In the genomic region with DNA sequence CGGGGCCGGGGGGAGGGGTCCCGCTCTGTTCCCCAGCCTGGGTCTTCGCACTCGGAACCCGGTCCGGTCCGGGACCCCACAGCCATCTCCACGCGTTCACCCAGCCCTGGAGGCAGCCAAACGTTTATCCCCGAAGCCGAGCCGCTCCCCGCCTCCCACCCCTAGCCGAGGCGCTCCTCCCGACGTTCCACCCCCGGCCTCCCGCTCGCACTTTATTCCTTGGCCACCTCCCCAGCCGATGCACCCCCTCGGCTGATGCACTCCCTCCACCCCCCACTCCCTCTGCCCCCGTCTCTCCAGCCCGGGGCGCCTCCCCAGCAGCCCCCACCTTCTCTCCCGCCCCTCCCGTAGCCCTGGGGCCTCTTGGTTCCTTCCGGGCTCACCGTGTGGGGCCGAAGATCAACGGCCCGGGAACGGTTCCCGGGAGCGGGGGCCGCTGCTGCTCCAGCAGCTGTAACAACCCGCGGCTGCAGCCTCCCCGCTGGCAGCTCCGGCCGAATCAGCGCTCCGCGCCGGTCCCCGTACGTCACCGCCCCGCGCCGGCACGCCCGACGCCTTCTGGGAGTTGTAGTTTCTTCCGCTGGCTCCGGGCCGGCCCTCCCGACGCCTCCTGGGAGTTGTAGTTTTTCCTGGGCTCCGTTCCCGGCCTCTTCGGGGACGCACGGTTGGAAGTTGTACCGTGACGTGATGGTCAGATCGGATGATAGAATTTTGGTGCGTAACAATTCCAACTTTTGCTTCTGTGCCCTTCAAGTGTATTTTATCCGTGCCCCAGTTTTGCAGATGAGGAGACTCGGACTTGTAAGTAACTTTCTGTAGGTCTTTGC, we compare ENCODE assay signal across 1 cellular context.
TF ChIP-seq lines count a peak whose summit lies in the region.

A gene with protein sequence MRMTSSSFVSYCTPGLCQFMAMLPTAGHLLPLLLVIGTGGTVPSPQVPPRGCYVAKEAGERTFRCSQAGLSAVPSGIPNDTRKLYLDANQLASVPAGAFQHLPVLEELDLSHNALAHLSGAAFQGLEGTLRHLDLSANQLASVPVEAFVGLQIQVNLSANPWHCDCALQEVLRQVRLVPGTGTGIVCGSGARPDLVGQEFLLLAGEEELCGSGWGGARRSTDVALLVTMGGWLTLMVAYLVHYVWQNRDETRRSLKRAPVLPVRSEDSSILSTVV (plus strand): TSS at position 632 of the 827 bp plus-strand sequence. CDS start 13,792 bp downstream, outside the sequence.
A gene with protein sequence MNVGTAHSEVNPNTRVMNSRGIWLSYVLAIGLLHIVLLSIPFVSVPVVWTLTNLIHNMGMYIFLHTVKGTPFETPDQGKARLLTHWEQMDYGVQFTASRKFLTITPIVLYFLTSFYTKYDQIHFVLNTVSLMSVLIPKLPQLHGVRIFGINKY (minus strand): TSS at position 501 of the 827 bp plus-strand sequence. CDS start 3,398 bp downstream, outside the sequence.

TF ChIP-seq in HEK293, 187 proteins besides CTCF, POLR2A, EP300 and RAD21 (continued from another document and continues in another):
- TF ChIP-seq, protein P1, sequence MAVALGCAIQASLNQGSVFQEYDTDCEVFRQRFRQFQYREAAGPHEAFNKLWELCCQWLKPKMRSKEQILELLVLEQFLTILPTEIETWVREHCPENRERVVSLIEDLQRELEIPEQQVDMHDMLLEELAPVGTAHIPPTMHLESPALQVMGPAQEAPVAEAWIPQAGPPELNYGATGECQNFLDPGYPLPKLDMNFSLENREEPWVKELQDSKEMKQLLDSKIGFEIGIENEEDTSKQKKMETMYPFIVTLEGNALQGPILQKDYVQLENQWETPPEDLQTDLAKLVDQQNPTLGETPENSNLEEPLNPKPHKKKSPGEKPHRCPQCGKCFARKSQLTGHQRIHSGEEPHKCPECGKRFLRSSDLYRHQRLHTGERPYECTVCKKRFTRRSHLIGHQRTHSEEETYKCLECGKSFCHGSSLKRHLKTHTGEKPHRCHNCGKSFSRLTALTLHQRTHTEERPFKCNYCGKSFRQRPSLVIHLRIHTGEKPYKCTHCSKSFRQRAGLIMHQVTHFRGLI (tag by site-specific recombination; IDR thresholded peaks at IDR 0.05): no peak; the same call in 1 of the 2 replicates
- TF ChIP-seq, protein P2, sequence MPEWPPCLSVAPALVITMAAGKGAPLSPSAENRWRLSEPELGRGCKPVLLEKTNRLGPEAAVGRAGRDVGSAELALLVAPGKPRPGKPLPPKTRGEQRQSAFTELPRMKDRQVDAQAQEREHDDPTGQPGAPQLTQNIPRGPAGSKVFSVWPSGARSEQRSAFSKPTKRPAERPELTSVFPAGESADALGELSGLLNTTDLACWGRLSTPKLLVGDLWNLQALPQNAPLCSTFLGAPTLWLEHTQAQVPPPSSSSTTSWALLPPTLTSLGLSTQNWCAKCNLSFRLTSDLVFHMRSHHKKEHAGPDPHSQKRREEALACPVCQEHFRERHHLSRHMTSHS (tag by site-specific recombination; IDR thresholded peaks at IDR 0.05): no peak
- TF ChIP-seq SALL2 (tag by site-specific recombination; IDR thresholded peaks at IDR 0.05; ENCODE audit: borderline replicate concordance) (no peak), MEIS1 (CRISPR knock-in tag; IDR thresholded peaks at IDR 0.05; ENCODE audit: borderline replicate concordance) (no peak), ZNF132 (tag by site-specific recombination; IDR thresholded peaks at IDR 0.05; ENCODE audit: borderline replicate concordance) (no peak), ZNF514 (tag by site-specific recombination; IDR thresholded peaks at IDR 0.05) (no peak), ZNF223 (tag by site-specific recombination; IDR thresholded peaks at IDR 0.05) (0 out of 2 replicates have a peak, but pooled peaks have one; percentile 18), ZBTB20 (tag by site-specific recombination; IDR thresholded peaks at IDR 0.05) (peak; percentile 99), ZNF548 (tag by site-specific recombination; IDR thresholded peaks at IDR 0.05) (no peak), ZNF184 (tag by site-specific recombination; IDR thresholded peaks at IDR 0.05) (no peak), ZBTB48 (tag by site-specific recombination; IDR thresholded peaks at IDR 0.05) (peak; percentile 30; the same call in 1 of the 2 replicates), ZSCAN30 (tag by site-specific recombination; IDR thresholded peaks at IDR 0.05) (peak; percentile 18; the same call in 1 of the 2 replicates), ZNF121 (tag by site-specific recombination; IDR thresholded peaks at IDR 0.05) (no peak), ZNF426 (tag by site-specific recombination; IDR thresholded peaks at IDR 0.05) (no peak), ZNF174 (tag by site-specific recombination; IDR thresholded peaks at IDR 0.05) (no peak), SP2 (tag by site-specific recombination; IDR thresholded peaks at IDR 0.05) (peak; percentile 54), ZNF610 (tag by site-specific recombination; IDR thresholded peaks at IDR 0.05; ENCODE audit: borderline replicate concordance) (no peak; the same call in 1 of the 2 replicates), EGR2 (tag by site-specific recombination; IDR thresholded peaks at IDR 0.05; ENCODE audit: low read depth) (peak; percentile 89), ZNF354C (tag by site-specific recombination; IDR thresholded peaks at IDR 0.05; ENCODE audit: borderline replicate concordance, low read depth) (no peak), ZNF202 (tag by site-specific recombination; IDR thresholded peaks at IDR 0.05; ENCODE audit: borderline replicate concordance) (no peak), ZNF654 (tag by site-specific recombination; IDR thresholded peaks at IDR 0.05; ENCODE audit: low read depth) (no peak), ZBTB7A (tag by site-specific recombination; IDR thresholded peaks at IDR 0.05; ENCODE audit: low read depth) (no peak; the same call in 1 of the 2 replicates), ZNF837 (tag by site-specific recombination; IDR thresholded peaks at IDR 0.05) (0 out of 2 replicates have a peak, but pooled peaks have one; percentile 39), ZNF48 (tag by site-specific recombination; IDR thresholded peaks at IDR 0.05) (no peak), ZNF501 (tag by site-specific recombination; IDR thresholded peaks at IDR 0.05) (peak; percentile 22), BCL11A (tag by site-specific recombination; IDR thresholded peaks at IDR 0.05; ENCODE audit: low read depth) (no peak), ZNF140 (tag by site-specific recombination; IDR thresholded peaks at IDR 0.05) (no peak), ZNF76 (tag by site-specific recombination; IDR thresholded peaks at IDR 0.05; ENCODE audit: borderline replicate concordance, low read depth) (peak; percentile 99), ZNF24 (tag by site-specific recombination; IDR thresholded peaks at IDR 0.05) (no peak), TCF7L2 (IDR thresholded peaks at IDR 0.05; ENCODE audit: borderline replicate concordance, low read depth, low read length) (no peak), ZNF549 (tag by site-specific recombination; IDR thresholded peaks at IDR 0.05) (no peak), ZNF214 (tag by site-specific recombination; IDR thresholded peaks at IDR 0.05; ENCODE audit: borderline replicate concordance) (no peak), ZNF830 (tag by site-specific recombination; IDR thresholded peaks at IDR 0.05; ENCODE audit: low read depth) (no peak), ZNF114 (tag by site-specific recombination; IDR thresholded peaks at IDR 0.05) (no peak), WT1 (tag by site-specific recombination; IDR thresholded peaks at IDR 0.05) (peak; percentile 50; the same call in 1 of the 2 replicates), OVOL3 (tag by site-specific recombination; IDR thresholded peaks at IDR 0.05) (no peak), ZNF19 (tag by site-specific recombination; IDR thresholded peaks at IDR 0.05; ENCODE audit: low read depth) (no peak)
- TF ChIP-seq, protein P3, sequence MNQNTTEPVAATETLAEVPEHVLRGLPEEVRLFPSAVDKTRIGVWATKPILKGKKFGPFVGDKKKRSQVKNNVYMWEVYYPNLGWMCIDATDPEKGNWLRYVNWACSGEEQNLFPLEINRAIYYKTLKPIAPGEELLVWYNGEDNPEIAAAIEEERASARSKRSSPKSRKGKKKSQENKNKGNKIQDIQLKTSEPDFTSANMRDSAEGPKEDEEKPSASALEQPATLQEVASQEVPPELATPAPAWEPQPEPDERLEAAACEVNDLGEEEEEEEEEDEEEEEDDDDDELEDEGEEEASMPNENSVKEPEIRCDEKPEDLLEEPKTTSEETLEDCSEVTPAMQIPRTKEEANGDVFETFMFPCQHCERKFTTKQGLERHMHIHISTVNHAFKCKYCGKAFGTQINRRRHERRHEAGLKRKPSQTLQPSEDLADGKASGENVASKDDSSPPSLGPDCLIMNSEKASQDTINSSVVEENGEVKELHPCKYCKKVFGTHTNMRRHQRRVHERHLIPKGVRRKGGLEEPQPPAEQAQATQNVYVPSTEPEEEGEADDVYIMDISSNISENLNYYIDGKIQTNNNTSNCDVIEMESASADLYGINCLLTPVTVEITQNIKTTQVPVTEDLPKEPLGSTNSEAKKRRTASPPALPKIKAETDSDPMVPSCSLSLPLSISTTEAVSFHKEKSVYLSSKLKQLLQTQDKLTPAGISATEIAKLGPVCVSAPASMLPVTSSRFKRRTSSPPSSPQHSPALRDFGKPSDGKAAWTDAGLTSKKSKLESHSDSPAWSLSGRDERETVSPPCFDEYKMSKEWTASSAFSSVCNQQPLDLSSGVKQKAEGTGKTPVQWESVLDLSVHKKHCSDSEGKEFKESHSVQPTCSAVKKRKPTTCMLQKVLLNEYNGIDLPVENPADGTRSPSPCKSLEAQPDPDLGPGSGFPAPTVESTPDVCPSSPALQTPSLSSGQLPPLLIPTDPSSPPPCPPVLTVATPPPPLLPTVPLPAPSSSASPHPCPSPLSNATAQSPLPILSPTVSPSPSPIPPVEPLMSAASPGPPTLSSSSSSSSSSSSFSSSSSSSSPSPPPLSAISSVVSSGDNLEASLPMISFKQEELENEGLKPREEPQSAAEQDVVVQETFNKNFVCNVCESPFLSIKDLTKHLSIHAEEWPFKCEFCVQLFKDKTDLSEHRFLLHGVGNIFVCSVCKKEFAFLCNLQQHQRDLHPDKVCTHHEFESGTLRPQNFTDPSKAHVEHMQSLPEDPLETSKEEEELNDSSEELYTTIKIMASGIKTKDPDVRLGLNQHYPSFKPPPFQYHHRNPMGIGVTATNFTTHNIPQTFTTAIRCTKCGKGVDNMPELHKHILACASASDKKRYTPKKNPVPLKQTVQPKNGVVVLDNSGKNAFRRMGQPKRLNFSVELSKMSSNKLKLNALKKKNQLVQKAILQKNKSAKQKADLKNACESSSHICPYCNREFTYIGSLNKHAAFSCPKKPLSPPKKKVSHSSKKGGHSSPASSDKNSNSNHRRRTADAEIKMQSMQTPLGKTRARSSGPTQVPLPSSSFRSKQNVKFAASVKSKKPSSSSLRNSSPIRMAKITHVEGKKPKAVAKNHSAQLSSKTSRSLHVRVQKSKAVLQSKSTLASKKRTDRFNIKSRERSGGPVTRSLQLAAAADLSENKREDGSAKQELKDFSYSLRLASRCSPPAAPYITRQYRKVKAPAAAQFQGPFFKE (tag by site-specific recombination; IDR thresholded peaks at IDR 0.05; ENCODE audit: borderline replicate concordance): no peak
- TF ChIP-seq, protein P4, sequence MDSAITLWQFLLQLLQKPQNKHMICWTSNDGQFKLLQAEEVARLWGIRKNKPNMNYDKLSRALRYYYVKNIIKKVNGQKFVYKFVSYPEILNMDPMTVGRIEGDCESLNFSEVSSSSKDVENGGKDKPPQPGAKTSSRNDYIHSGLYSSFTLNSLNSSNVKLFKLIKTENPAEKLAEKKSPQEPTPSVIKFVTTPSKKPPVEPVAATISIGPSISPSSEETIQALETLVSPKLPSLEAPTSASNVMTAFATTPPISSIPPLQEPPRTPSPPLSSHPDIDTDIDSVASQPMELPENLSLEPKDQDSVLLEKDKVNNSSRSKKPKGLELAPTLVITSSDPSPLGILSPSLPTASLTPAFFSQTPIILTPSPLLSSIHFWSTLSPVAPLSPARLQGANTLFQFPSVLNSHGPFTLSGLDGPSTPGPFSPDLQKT (IDR thresholded peaks at IDR 0.05; ENCODE audit: borderline replicate concordance, low read depth, low read length): no peak
- TF ChIP-seq, protein P5, sequence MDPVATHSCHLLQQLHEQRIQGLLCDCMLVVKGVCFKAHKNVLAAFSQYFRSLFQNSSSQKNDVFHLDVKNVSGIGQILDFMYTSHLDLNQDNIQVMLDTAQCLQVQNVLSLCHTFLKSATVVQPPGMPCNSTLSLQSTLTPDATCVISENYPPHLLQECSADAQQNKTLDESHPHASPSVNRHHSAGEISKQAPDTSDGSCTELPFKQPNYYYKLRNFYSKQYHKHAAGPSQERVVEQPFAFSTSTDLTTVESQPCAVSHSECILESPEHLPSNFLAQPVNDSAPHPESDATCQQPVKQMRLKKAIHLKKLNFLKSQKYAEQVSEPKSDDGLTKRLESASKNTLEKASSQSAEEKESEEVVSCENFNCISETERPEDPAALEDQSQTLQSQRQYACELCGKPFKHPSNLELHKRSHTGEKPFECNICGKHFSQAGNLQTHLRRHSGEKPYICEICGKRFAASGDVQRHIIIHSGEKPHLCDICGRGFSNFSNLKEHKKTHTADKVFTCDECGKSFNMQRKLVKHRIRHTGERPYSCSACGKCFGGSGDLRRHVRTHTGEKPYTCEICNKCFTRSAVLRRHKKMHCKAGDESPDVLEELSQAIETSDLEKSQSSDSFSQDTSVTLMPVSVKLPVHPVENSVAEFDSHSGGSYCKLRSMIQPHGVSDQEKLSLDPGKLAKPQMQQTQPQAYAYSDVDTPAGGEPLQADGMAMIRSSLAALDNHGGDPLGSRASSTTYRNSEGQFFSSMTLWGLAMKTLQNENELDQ (tag by site-specific recombination; IDR thresholded peaks at IDR 0.05; ENCODE audit: low read depth): no peak
- TF ChIP-seq, protein P6, sequence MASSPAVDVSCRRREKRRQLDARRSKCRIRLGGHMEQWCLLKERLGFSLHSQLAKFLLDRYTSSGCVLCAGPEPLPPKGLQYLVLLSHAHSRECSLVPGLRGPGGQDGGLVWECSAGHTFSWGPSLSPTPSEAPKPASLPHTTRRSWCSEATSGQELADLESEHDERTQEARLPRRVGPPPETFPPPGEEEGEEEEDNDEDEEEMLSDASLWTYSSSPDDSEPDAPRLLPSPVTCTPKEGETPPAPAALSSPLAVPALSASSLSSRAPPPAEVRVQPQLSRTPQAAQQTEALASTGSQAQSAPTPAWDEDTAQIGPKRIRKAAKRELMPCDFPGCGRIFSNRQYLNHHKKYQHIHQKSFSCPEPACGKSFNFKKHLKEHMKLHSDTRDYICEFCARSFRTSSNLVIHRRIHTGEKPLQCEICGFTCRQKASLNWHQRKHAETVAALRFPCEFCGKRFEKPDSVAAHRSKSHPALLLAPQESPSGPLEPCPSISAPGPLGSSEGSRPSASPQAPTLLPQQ (tag by site-specific recombination; IDR thresholded peaks at IDR 0.05): no peak; the same call in 1 of the 2 replicates
- TF ChIP-seq, protein P7, sequence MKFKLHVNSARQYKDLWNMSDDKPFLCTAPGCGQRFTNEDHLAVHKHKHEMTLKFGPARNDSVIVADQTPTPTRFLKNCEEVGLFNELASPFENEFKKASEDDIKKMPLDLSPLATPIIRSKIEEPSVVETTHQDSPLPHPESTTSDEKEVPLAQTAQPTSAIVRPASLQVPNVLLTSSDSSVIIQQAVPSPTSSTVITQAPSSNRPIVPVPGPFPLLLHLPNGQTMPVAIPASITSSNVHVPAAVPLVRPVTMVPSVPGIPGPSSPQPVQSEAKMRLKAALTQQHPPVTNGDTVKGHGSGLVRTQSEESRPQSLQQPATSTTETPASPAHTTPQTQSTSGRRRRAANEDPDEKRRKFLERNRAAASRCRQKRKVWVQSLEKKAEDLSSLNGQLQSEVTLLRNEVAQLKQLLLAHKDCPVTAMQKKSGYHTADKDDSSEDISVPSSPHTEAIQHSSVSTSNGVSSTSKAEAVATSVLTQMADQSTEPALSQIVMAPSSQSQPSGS (tag by site-specific recombination; IDR thresholded peaks at IDR 0.05; ENCODE audit: low read depth): peak; percentile 84
